Comparison of ENCODE assay signal across 22 cellular contexts in genomic region chr5:14420136-14420808, GRCh38.
DNase-seq lines count a peak whose midpoint lies in the region; ATAC-seq, FAIRE-seq and TF ChIP-seq lines count a peak whose summit lies in the region.
"Had no signal": no experiment of that assay in that cellular context is flagged by ENCODE, and none has a peak within 500 bp of the region (broad histone marks: within the 10 kb centered on the region; RNA-seq: fewer than 3 reads in every experiment).

No MANE protein-coding gene starts in this region.

- no peak overlapping the region for H3K27ac ChIP-seq in PC-9
- H3K27ac ChIP-seq: Peyer's patch, skin epidermis had no signal

- peaks cover 22% of the 10 kb centered on the region for H3K27me3 Mint-ChIP-seq in endothelial cell (ENCODE audit: unreplicated experiment)
- no peaks in the 10 kb centered on the region for H3K27me3 Mint-ChIP-seq in osteocyte (ENCODE audit: unreplicated experiment)
- no peaks in the 10 kb centered on the region for H3K27me3 Mint-ChIP-seq in activated CD4-positive, alpha-beta T cell treated with anti-CD3 and anti-CD28 coated beads, Interleukin-2, amount 10 ng/mL, durations not matched to agents 24 days and 14 days
- H3K27me3 Mint-ChIP-seq: dendritic cell treated with granulocyte-macrophage colony-stimulating factor and Interleukin-4, amounts not matched to agents 40 ng/mL and 50 ng/mL, for 4 days; naive thymus-derived CD8-positive, alpha-beta T cell; progenitor cell of endocrine pancreas; T-cell had no signal

- peak; percentile 94 for FAIRE-seq in RCC 7860 (lab: Jason Lieb, UNC)

- H3K27ac Mint-ChIP-seq in endothelial cell (ENCODE audit: unreplicated experiment) (peak overlapping the region; percentile 52), osteocyte (ENCODE audit: unreplicated experiment) (peak overlapping the region; percentile 64)
- H3K27ac Mint-ChIP-seq in activated CD4-positive, alpha-beta T cell treated with anti-CD3 and anti-CD28 coated beads, Interleukin-2, amount 10 ng/mL, durations not matched to agents 24 days and 14 days, result no peak overlapping the region
- H3K27ac Mint-ChIP-seq: activated naive CD4-positive, alpha-beta T cell treated with anti-CD3 and anti-CD28 coated beads, Interleukin-2, amount 10 ng/mL, durations not matched to agents 7 days and 5 days; dendritic cell treated with granulocyte-macrophage colony-stimulating factor and Interleukin-4, amounts not matched to agents 40 ng/mL and 50 ng/mL, for 4 days; progenitor cell of endocrine pancreas; T-cell had no signal

- H3K9me3 Mint-ChIP-seq in endothelial cell (ENCODE audit: unreplicated experiment) (no peaks in the 10 kb centered on the region), osteocyte (ENCODE audit: unreplicated experiment) (no peaks in the 10 kb centered on the region)
- H3K9me3 Mint-ChIP-seq in activated CD4-positive, alpha-beta T cell treated with anti-CD3 and anti-CD28 coated beads, Interleukin-2, amount 10 ng/mL, durations not matched to agents 24 days and 14 days, result no peaks in the 10 kb centered on the region
- H3K9me3 Mint-ChIP-seq: activated naive CD4-positive, alpha-beta T cell treated with anti-CD3 and anti-CD28 coated beads, Interleukin-2, amount 10 ng/mL, durations not matched to agents 7 days and 5 days; dendritic cell treated with granulocyte-macrophage colony-stimulating factor and Interleukin-4, amounts not matched to agents 40 ng/mL and 50 ng/mL, for 4 days; naive thymus-derived CD8-positive, alpha-beta T cell; T-cell had no signal

- H3K4me3 ChIP-seq in PC-9, result no peak overlapping the region
- H3K4me3 ChIP-seq: lung, Peyer's patch, skin epidermis had no signal

- CTCF ChIA-PET in PC-9 (lab: Charles Lee), result no interaction called here

- 0 out of 2 replicates have a peak, but pooled peaks cover 14% of the 10 kb centered on the region for H3K36me3 ChIP-seq in PC-9 (ENCODE audit: low read depth)

- no peaks in the 10 kb centered on the region for H3K27me3 ChIP-seq in PC-9 (ENCODE audit: insufficient read depth, low read depth)
- H3K27me3 ChIP-seq: Peyer's patch had no signal

- H3K36me3 Mint-ChIP-seq in endothelial cell (ENCODE audit: low read depth, unreplicated experiment), result peaks cover 62% of the 10 kb centered on the region
- H3K36me3 Mint-ChIP-seq in osteocyte (ENCODE audit: unreplicated experiment), result peaks cover 27% of the 10 kb centered on the region
- no peaks in the 10 kb centered on the region for H3K36me3 Mint-ChIP-seq in activated CD4-positive, alpha-beta T cell treated with anti-CD3 and anti-CD28 coated beads, Interleukin-2, amount 10 ng/mL, durations not matched to agents 24 days and 14 days (ENCODE audit: low read depth)
- H3K36me3 Mint-ChIP-seq: naive thymus-derived CD8-positive, alpha-beta T cell; T-cell had no signal

- H3K79me2 ChIP-seq in PC-9 (ENCODE audit: low read depth), result no peaks in the 10 kb centered on the region

- H4K20me1 ChIP-seq in PC-9 (ENCODE audit: insufficient read depth), result no peaks in the 10 kb centered on the region; the same call in 1 of the 2 replicates

- H3K4me2 ChIP-seq in PC-9, result no peak overlapping the region

- peak; percentile 75 for DNase-seq in EH (ENCODE audit: low read depth)
- peak; percentile 84 for DNase-seq in RCC 7860 (ENCODE audit: low spot score)
- no peak for DNase-seq in endothelial cell (ENCODE audit: low spot score)
- DNase-seq in osteocyte (ENCODE audit: extremely low spot score, unreplicated experiment), result no peak
- DNase-seq in PC-9, result no peak
- DNase-seq in activated CD4-positive, alpha-beta T cell treated with anti-CD3 and anti-CD28 coated beads, Interleukin-2, amount 10 ng/mL, durations not matched to agents 24 days and 14 days, result no peak
- no peak for DNase-seq in SKM-1 (lab: John Stamatoyannopoulos, UW; ENCODE audit: unreplicated experiment)
- DNase-seq: activated CD4-positive, alpha-beta T cell treated with anti-CD3 and anti-CD28 coated beads, Interleukin-2, amount 50 U/mL, for 48 hours; activated naive CD4-positive, alpha-beta T cell treated with anti-CD3 and anti-CD28 coated beads, Interleukin-2, amount 10 ng/mL, durations not matched to agents 7 days and 5 days; glutamatergic neuron; naive thymus-derived CD8-positive, alpha-beta T cell; NCI-H1436; NCI-H2171 treated with DMSO at 0.1 percent for 48 hours; NCI-H774; Peyer's patch; stimulated activated CD4-positive, alpha-beta T cell treated with anti-CD3 and anti-CD28 coated beads, Interleukin-4, amount 100 ng/mL, for 1 hour; T-cell had no signal

- H3K4me3 Mint-ChIP-seq in endothelial cell (ENCODE audit: unreplicated experiment) (no peak overlapping the region), osteocyte (ENCODE audit: unreplicated experiment) (no peak overlapping the region)
- H3K4me3 Mint-ChIP-seq in activated CD4-positive, alpha-beta T cell treated with anti-CD3 and anti-CD28 coated beads, Interleukin-2, amount 10 ng/mL, durations not matched to agents 24 days and 14 days, result no peak overlapping the region
- H3K4me3 Mint-ChIP-seq: activated naive CD4-positive, alpha-beta T cell treated with anti-CD3 and anti-CD28 coated beads, Interleukin-2, amount 10 ng/mL, durations not matched to agents 7 days and 5 days; dendritic cell treated with granulocyte-macrophage colony-stimulating factor and Interleukin-4, amounts not matched to agents 40 ng/mL and 50 ng/mL, for 4 days; naive thymus-derived CD8-positive, alpha-beta T cell; T-cell had no signal

- no peaks in the 10 kb centered on the region for H3K9me3 ChIP-seq in PC-9 (ENCODE audit: insufficient read depth, low read depth)
- H3K9me3 ChIP-seq: Peyer's patch had no signal

- H3K4me1 ChIP-seq in PC-9 (replicated peaks; ENCODE audit: insufficient read depth), result no peaks in the 10 kb centered on the region
- H3K4me1 ChIP-seq: Peyer's patch had no signal

- intact Hi-C loops in PC-9 (cut with micrococcal nuclease; ENCODE audit: unreplicated experiment), result no loop called here
- intact Hi-C loops in activated CD4-positive, alpha-beta T cell treated with anti-CD3 and anti-CD28 coated beads, Interleukin-2, amount 10 ng/mL, durations not matched to agents 24 days and 14 days (cut with micrococcal nuclease), result no loop called here

- POLR2A ChIA-PET in PC-9 (lab: Charles Lee; ENCODE audit: unreplicated experiment), result no interaction called here

- H3K4me1 Mint-ChIP-seq in endothelial cell (ENCODE audit: unreplicated experiment), result peaks cover 76% of the 10 kb centered on the region
- H3K4me1 Mint-ChIP-seq in osteocyte (ENCODE audit: unreplicated experiment), result peaks cover 83% of the 10 kb centered on the region
- peaks cover 40% of the 10 kb centered on the region for H3K4me1 Mint-ChIP-seq in activated CD4-positive, alpha-beta T cell treated with anti-CD3 and anti-CD28 coated beads, Interleukin-2, amount 10 ng/mL, durations not matched to agents 24 days and 14 days

- TF ChIP-seq CTCF in endothelial cell (IDR thresholded peaks at IDR 0.05; ENCODE audit: unreplicated experiment), result no peak
- TF ChIP-seq CTCF in osteocyte (IDR thresholded peaks at IDR 0.05), result no peak
- no peak for TF ChIP-seq CTCF in PC-9 (conservative IDR thresholded peaks at IDR 0.05)

- H3K9me2 ChIP-seq in PC-9 (ENCODE audit: insufficient read depth), result no peaks in the 10 kb centered on the region

- ATAC-seq in GM18858 (IDR thresholded peaks at IDR 0.05; ENCODE audit: unreplicated experiment), result no peak
- ATAC-seq: naive thymus-derived CD8-positive, alpha-beta T cell; T-cell had no signal

- 0 out of 2 replicates have a peak, but pooled peaks cover 4% of the 10 kb centered on the region for H3F3A ChIP-seq in PC-9 (ENCODE audit: insufficient read depth, low read depth)

- BruUV-seq in PC-9 (replicated peaks; lab: Mats Ljungman, UMichigan), result no TSS peak

- no peak overlapping the region for H2AFZ ChIP-seq in PC-9

Comparison
In these comparisons a context has a peak if more than half of its experiments do, and no peak if none do; other contexts are left out.
1. DNase-seq: peak in EH (single experiment) and RCC 7860 (single experiment); none in endothelial cell (single experiment), osteocyte (single experiment), PC-9 (0 of 2), activated CD4-positive, alpha-beta T cell treated with anti-CD3 and anti-CD28 coated beads, Interleukin-2, amount 10 ng/mL, durations not matched to agents 24 days and 14 days (single experiment) and SKM-1 (single experiment).